ENCODE assay signal across 10 cellular contexts in genomic region chr20:34037121-34037520, GRCh38. TPM values are rescaled to one million over a fixed set of nuclear protein-coding genes. Genes with fewer than 3 reads are reported as not detected.
A peak's percentile ranks its signal among the peaks of the same experiment; 100 is the strongest.
DNase-seq lines count a peak whose midpoint lies in the region; ATAC-seq lines count a peak whose summit lies in the region.
"Had no signal": no experiment of that assay in that cellular context is flagged by ENCODE, and none has a peak within 500 bp of the region (broad histone marks: within the 10 kb centered on the region; RNA-seq: fewer than 3 reads in every experiment).

No MANE protein-coding gene starts in this region.

- H3K27me3 Mint-ChIP-seq in activated T-cell treated with anti-CD3 and anti-CD28 coated beads, Interleukin-2, amount 50 U/mL, for 72 hours (ENCODE audit: low read depth) = no peaks in the 10 kb centered on the region

- DNase-seq in SJCRH30 (peak; percentile 34 to 57), left colon (no peak), NCI-H774 (lab: John Stamatoyannopoulos, UW) (no peak)
- DNase-seq in activated T-cell treated with anti-CD3 and anti-CD28 coated beads, Interleukin-2, amount 50 U/mL, for 72 hours = peak; percentile 62 to 69
- DNase-seq in stimulated activated CD8-positive, alpha-beta memory T cell treated with anti-CD3 and anti-CD28 coated beads, Interleukin-12 subunit alpha, Interleukin-12 subunit beta, amount 100 ng/mL, for 24 hours (ENCODE audit: extremely low read depth) = peak; percentile 3
- DNase-seq: NCI-H2107 had no signal

- H3K4me1 ChIP-seq in SJCRH30 = peaks cover 27% of the 10 kb centered on the region

- H3K36me3 ChIP-seq in SJCRH30 = peaks cover 17% of the 10 kb centered on the region

- peak overlapping the region; percentile 71 for H3K27ac Mint-ChIP-seq in activated T-cell treated with anti-CD3 and anti-CD28 coated beads, Interleukin-2, amount 50 U/mL, for 72 hours

- no peaks in the 10 kb centered on the region for H3K27me3 ChIP-seq in SJCRH30
- H3K27me3 ChIP-seq: body of pancreas had no signal

- peak overlapping the region; percentile 53 to 71 for H3K4me3 Mint-ChIP-seq in activated T-cell treated with anti-CD3 and anti-CD28 coated beads, Interleukin-2, amount 50 U/mL, for 72 hours

- H3K36me3 Mint-ChIP-seq in activated T-cell treated with anti-CD3 and anti-CD28 coated beads, Interleukin-2, amount 50 U/mL, for 72 hours (ENCODE audit: insufficient read depth in 2 of 2) = peaks cover 0 to 4% of the 10 kb centered on the region in 2 donors

- intact Hi-C loops in left colon (cut with DNase I, micrococcal nuclease) = no loop called here

- no peaks in the 10 kb centered on the region for H3K9me3 ChIP-seq in SJCRH30 (replicated peaks)
- H3K9me3 ChIP-seq: body of pancreas had no signal

- no peaks in the 10 kb centered on the region for H3K9me3 Mint-ChIP-seq in activated T-cell treated with anti-CD3 and anti-CD28 coated beads, Interleukin-2, amount 50 U/mL, for 72 hours

- ATAC-seq in activated T-cell treated with anti-CD3 and anti-CD28 coated beads, Interleukin-2, amount 50 U/mL, for 72 hours (replicated peaks in 1 of 2) = peak; percentile 99 to 100
- ATAC-seq in left colon (peak; percentile 41), HG02588 (IDR thresholded peaks at IDR 0.05; ENCODE audit: unreplicated experiment) (no peak), HG02763 (IDR thresholded peaks at IDR 0.05; ENCODE audit: unreplicated experiment) (no peak), GM18870 (IDR thresholded peaks at IDR 0.05; ENCODE audit: unreplicated experiment) (no peak)
- ATAC-seq: body of pancreas had no signal

- no peak overlapping the region for H3K4me3 ChIP-seq in SJCRH30
- H3K4me3 ChIP-seq: body of pancreas had no signal

- peak overlapping the region; percentile 56 for H3K27ac ChIP-seq in SJCRH30
- H3K27ac ChIP-seq: body of pancreas had no signal

- peaks cover 57% of the 10 kb centered on the region for H3K4me1 Mint-ChIP-seq in activated T-cell treated with anti-CD3 and anti-CD28 coated beads, Interleukin-2, amount 50 U/mL, for 72 hours (ENCODE audit: low read depth)

RNA-seq across cellular contexts. Expression of gene RALY, which starts 43.4 kb away (rescaled TPM):
- total RNA-seq in SJCRH30 (2014; rRNA removed; shearing (Covaris generic)) = 162 and 172 TPM in 2 replicates
- total RNA-seq in activated T-cell treated with anti-CD3 and anti-CD28 coated beads, Interleukin-2, amount 50 U/mL, for 72 hours = 100 to 1,000 TPM; 148 to 164 TPM
- total RNA-seq in left colon = 100 to 1,000 TPM; 190 to 191 TPM

Comparison
In these comparisons a context has a peak if more than half of its experiments do, and no peak if none do; other contexts are left out.
1. DNase-seq: peak in SJCRH30 (2 of 2), activated T-cell treated with anti-CD3 and anti-CD28 coated beads, Interleukin-2, amount 50 U/mL, for 72 hours (2 of 2) and stimulated activated CD8-positive, alpha-beta memory T cell treated with anti-CD3 and anti-CD28 coated beads, Interleukin-12 subunit alpha, Interleukin-12 subunit beta, amount 100 ng/mL, for 24 hours (single experiment); none in left colon (0 of 2) and NCI-H774 (single experiment).
2. ATAC-seq: peak in activated T-cell treated with anti-CD3 and anti-CD28 coated beads, Interleukin-2, amount 50 U/mL, for 72 hours (2 of 2) and left colon (single experiment); none in HG02588 (single experiment), HG02763 (single experiment) and GM18870 (single experiment).